8 cellular contexts compared by ENCODE assay signal in genomic region chr14:65412881-65413738, GRCh38. TPM values are rescaled to one million over a fixed set of nuclear protein-coding genes. Genes with fewer than 3 reads are reported as not detected.
DNase-seq lines count a peak whose midpoint lies in the region; ATAC-seq and TF ChIP-seq lines count a peak whose summit lies in the region.

No MANE protein-coding gene starts in this region.

- POLR2A ChIA-PET in CD8-positive, alpha-beta memory T cell (lab: Charles Lee): interaction anchor here (0.7 to 2.7 kb wide), 4 partner anchors 125 to 947 kb away, joined by 3 to 22 read pairs (median 4); no protein-coding TSS in a partner anchor
- POLR2A ChIA-PET in OCI-LY7 (lab: Charles Lee): interaction anchor here (0.5 to 3.8 kb wide), 20 partner anchors 7 to 411 kb away, joined by 3 to 77 read pairs (median 7); no protein-coding TSS in a partner anchor

- CTCF ChIA-PET in CD8-positive, alpha-beta memory T cell (lab: Charles Lee): interaction anchor here (1.2 to 8.4 kb wide), 10 partner anchors 126 to 658 kb away, joined by 3 to 74 read pairs (median 5); no protein-coding TSS in a partner anchor
- CTCF ChIA-PET in OCI-LY7 (lab: Charles Lee; ENCODE audit: unreplicated experiment): interaction anchor here (0.9 to 1.7 kb wide), 5 partner anchors 78 to 411 kb away, joined by 3 to 9 read pairs (median 4); no protein-coding TSS in a partner anchor

- peaks cover 41 to 59% (median 47%) of the 10 kb centered on the region in 3 donors for H3K4me1 Mint-ChIP-seq in CD8-positive, alpha-beta memory T cell

- no peaks in the 10 kb centered on the region for H3K9me2 ChIP-seq in OCI-LY7 (ENCODE audit: insufficient read depth, low read length)

- peak overlapping the region; percentile 15 for H3K27ac ChIP-seq in CD8-positive, alpha-beta memory T cell (ENCODE audit: low read depth, low read length)
- H3K27ac ChIP-seq in OCI-LY7 (ENCODE audit: low read depth, low read length, poor library complexity, severe bottlenecking): peak overlapping the region; percentile 85

- no peaks in the 10 kb centered on the region for H3K9me3 Mint-ChIP-seq in CD8-positive, alpha-beta memory T cell

- peak overlapping the region; percentile 89 for H3K4me3 ChIP-seq in CD8-positive, alpha-beta memory T cell (ENCODE audit: low read length)
- H3K4me3 ChIP-seq in OCI-LY7 (ENCODE audit: low read depth, low read length, poor library complexity, severe bottlenecking): peak overlapping the region; percentile 91

- H3K36me3 Mint-ChIP-seq in CD8-positive, alpha-beta memory T cell: peaks cover 0 to 13% (median 2%) of the 10 kb centered on the region in 3 donors

- H3K79me2 ChIP-seq in OCI-LY7 (ENCODE audit: insufficient read depth, low read depth, low read length): peaks cover 78% of the 10 kb centered on the region

- no peaks in the 10 kb centered on the region for H3K36me3 ChIP-seq in CD8-positive, alpha-beta memory T cell (ENCODE audit: insufficient read depth, low read length)
- peaks cover 27% of the 10 kb centered on the region for H3K36me3 ChIP-seq in OCI-LY7 (ENCODE audit: insufficient read depth, low read length)

- H3K4me1 ChIP-seq in CD8-positive, alpha-beta memory T cell (ENCODE audit: insufficient read depth, low read length): peaks cover 19% of the 10 kb centered on the region
- H3K4me1 ChIP-seq in OCI-LY7 (ENCODE audit: insufficient read depth, low read length, poor library complexity, severe bottlenecking): peaks cover 39% of the 10 kb centered on the region

- peak; percentile 3 to 57 (median 18) for DNase-seq in CD8-positive, alpha-beta memory T cell
- peak; percentile 86 for DNase-seq in OCI-LY7 (ENCODE audit: low spot score)
- peak; percentile 3 for DNase-seq in activated T-helper 9 cell treated with anti-CD3 and anti-CD28 coated beads, Interleukin-2, amount 50 U/mL, for 16 hours (ENCODE audit: low read depth)
- peak; percentile 66 for DNase-seq in germinal center (ENCODE audit: low spot score)
- peak; percentile 29 for DNase-seq in occipital lobe (lab: John Stamatoyannopoulos, UW)
- no peak for DNase-seq in NCI-H1048 (lab: John Stamatoyannopoulos, UW)

- H3K27me3 Mint-ChIP-seq in CD8-positive, alpha-beta memory T cell: no peaks in the 10 kb centered on the region

- H3K9me3 ChIP-seq in CD8-positive, alpha-beta memory T cell (ENCODE audit: low read length): no peaks in the 10 kb centered on the region
- no peaks in the 10 kb centered on the region for H3K9me3 ChIP-seq in OCI-LY7 (ENCODE audit: low read length)

- H2AFZ ChIP-seq in OCI-LY7 (ENCODE audit: low read length): 0 out of 2 replicates have a peak overlapping the region, but pooled peaks have one; percentile 7

- no peaks in the 10 kb centered on the region for H3K27me3 ChIP-seq in CD8-positive, alpha-beta memory T cell (ENCODE audit: insufficient read depth, low read length, poor library complexity, severe bottlenecking)

- intact Hi-C loops in OCI-LY7 (cut with micrococcal nuclease; ENCODE audit: unreplicated experiment): loop anchor here (1.0 to 5.0 kb wide), 7 partner anchors 60 to 659 kb away; no protein-coding TSS in a partner anchor

- peak overlapping the region; percentile 94 to 99 (median 97) for H3K4me3 Mint-ChIP-seq in CD8-positive, alpha-beta memory T cell

- H3K27ac Mint-ChIP-seq in CD8-positive, alpha-beta memory T cell: peak overlapping the region; percentile 83 to 99 (median 94)

- no peak for TF ChIP-seq CTCF in OCI-LY7 (conservative IDR thresholded peaks at IDR 0.05; ENCODE audit: low read length)

- no TSS peak for BruUV-seq in OCI-LY7 (replicated peaks; lab: Mats Ljungman, UMichigan)

- peak overlapping the region; percentile 82 for H3K4me2 ChIP-seq in OCI-LY7 (ENCODE audit: low read length)

- H4K20me1 ChIP-seq in OCI-LY7 (ENCODE audit: insufficient read depth, low read length): peaks cover 19% of the 10 kb centered on the region; the same call in 1 of the 2 replicates

- ATAC-seq in GM19328 (IDR thresholded peaks at IDR 0.05; ENCODE audit: unreplicated experiment): peak; percentile 27
- ATAC-seq in HG03442 (IDR thresholded peaks at IDR 0.05; ENCODE audit: unreplicated experiment): peak; percentile 35

RNA-seq across cellular contexts. Expression of gene FUT8, which starts 0.6 kb away (rescaled TPM):
- 10 to 100 TPM; 76.0 to 81.7 TPM for total RNA-seq in CD8-positive, alpha-beta memory T cell
- polyA plus RNA-seq in CD8-positive, alpha-beta memory T cell: 13.3 TPM
- 90.3 and 128 TPM in 2 replicates for total RNA-seq in OCI-LY7 (2014; rRNA removed; shearing (Covaris generic))
- total RNA-seq in OCI-LY7 (2022) (157 and 174 TPM in 2 replicates), occipital lobe (193 TPM)
